Comparison of ENCODE assay signal across 9 cellular contexts in the genomic region with DNA sequence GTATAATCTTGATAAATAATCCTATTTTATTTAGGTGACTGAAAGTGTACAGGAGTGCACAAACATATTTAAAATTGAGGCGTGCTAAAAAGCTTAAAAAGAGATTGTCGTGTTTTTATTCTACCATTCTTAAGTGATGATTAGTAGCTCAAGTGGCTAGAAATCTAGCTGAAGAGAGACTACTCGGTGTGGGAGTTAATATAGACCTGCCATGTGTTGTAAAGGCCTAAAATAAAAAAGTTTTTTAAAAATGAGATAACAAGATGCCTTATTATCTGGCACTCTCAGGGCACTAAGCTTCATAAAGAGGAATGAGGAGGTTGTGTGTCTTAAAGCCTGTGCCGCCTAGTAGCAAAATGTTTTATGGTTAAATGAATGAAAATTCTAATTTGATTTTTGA. TPM values are rescaled to one million over a fixed set of nuclear protein-coding genes. Genes with fewer than 3 reads are reported as not detected.
DNase-seq lines count a peak whose midpoint lies in the region; ATAC-seq and TF ChIP-seq lines count a peak whose summit lies in the region.
"Had no signal": no experiment of that assay in that cellular context is flagged by ENCODE, and none has a peak within 500 bp of the region (broad histone marks: within the 10 kb centered on the region; RNA-seq: fewer than 3 reads in every experiment).

No MANE protein-coding gene starts in this region.

- peak overlapping the region; percentile 86 for H3K4me2 ChIP-seq in Karpas-422 (ENCODE audit: low read depth, low read length, poor library complexity, severe bottlenecking)

- H3K36me3 Mint-ChIP-seq in natural killer cell: no peaks in the 10 kb centered on the region

- no peak for ATAC-seq in natural killer cell

- H3K9me2 ChIP-seq in Karpas-422 (replicated peaks; ENCODE audit: insufficient read depth, low read length): no peaks in the 10 kb centered on the region

- peak overlapping the region; percentile 99 for H3K4me3 Mint-ChIP-seq in natural killer cell

- TF ChIP-seq CTCF in BE2C (IDR thresholded peaks at IDR 0.05; ENCODE audit: low read depth, low read length) (no peak), colonic mucosa (IDR thresholded peaks at IDR 0.05) (no peak), natural killer cell (IDR thresholded peaks at IDR 0.05) (no peak)

- peaks cover 4% of the 10 kb centered on the region; the same call in 1 of the 2 replicates for H3K36me3 ChIP-seq in BE2C
- H3K36me3 ChIP-seq in Karpas-422 (ENCODE audit: insufficient read depth, low read length): no peaks in the 10 kb centered on the region
- no peaks in the 10 kb centered on the region for H3K36me3 ChIP-seq in colonic mucosa

- H3K4me3 ChIP-seq in BE2C (ENCODE audit: low read depth, low read length) (peak overlapping the region; percentile 97), Karpas-422 (ENCODE audit: low read length) (peak overlapping the region; percentile 77), colonic mucosa (peak overlapping the region; percentile 82)

- H3K9ac ChIP-seq in Karpas-422 (ENCODE audit: low read length) (peak overlapping the region; percentile 81), colonic mucosa (ENCODE audit: low read depth in 2 of 2, low read length in 2 of 2) (peak overlapping the region in 1 of 2 donors; percentile 70)

- H3K9me3 ChIP-seq in BE2C: no peaks in the 10 kb centered on the region
- H3K9me3 ChIP-seq in Karpas-422 (ENCODE audit: low read length): no peaks in the 10 kb centered on the region
- no peaks in the 10 kb centered on the region for H3K9me3 ChIP-seq in colonic mucosa

- peaks cover 3% of the 10 kb centered on the region for H3K4me1 ChIP-seq in BE2C
- peaks cover 31% of the 10 kb centered on the region for H3K4me1 ChIP-seq in Karpas-422 (ENCODE audit: low read length)
- H3K4me1 ChIP-seq in colonic mucosa: no peaks in the 10 kb centered on the region

- intact Hi-C loops in colonic mucosa (cut with DNase I): loop anchor here (10.0 kb wide), 1 partner anchor 91 kb away; a partner anchor contains a TSS
- intact Hi-C loops in natural killer cell (cut with micrococcal nuclease): loop anchor here (5.0 kb wide), 1 partner anchor 652 kb away; a partner anchor contains a TSS

- DNase-seq in BE2C (no peak), Karpas-422 (no peak), colonic mucosa (no peak), natural killer cell (no peak), epidermal melanocyte (ENCODE audit: insufficient read length, low spot score) (no peak), NK-92 (lab: John Stamatoyannopoulos, UW; ENCODE audit: unreplicated experiment) (no peak), NAMALWA (ENCODE audit: low spot score) (no peak)
- no peak for DNase-seq in stimulated activated CD4-positive, alpha-beta T cell treated with anti-CD3 and anti-CD28 coated beads, Interleukin-12 subunit alpha, Interleukin-12 subunit beta, amount 100 ng/mL, for 4 hours
- DNase-seq: NCI-H510A had no signal

- H2AFZ ChIP-seq in Karpas-422 (ENCODE audit: low read length): no peak overlapping the region

- H4K20me1 ChIP-seq in Karpas-422 (ENCODE audit: insufficient read depth, low read depth, low read length): peaks cover 26% of the 10 kb centered on the region; the same call in 1 of the 2 replicates

- H3K27me3 ChIP-seq in BE2C (no peaks in the 10 kb centered on the region), Karpas-422 (ENCODE audit: low read length) (no peaks in the 10 kb centered on the region), colonic mucosa (no peaks in the 10 kb centered on the region)

- peaks cover 42 to 58% of the 10 kb centered on the region in 2 donors for H3K4me1 Mint-ChIP-seq in natural killer cell

- H3K27me3 Mint-ChIP-seq in natural killer cell (ENCODE audit: low read depth in 2 of 2): peaks cover 6 to 9% of the 10 kb centered on the region in 2 donors

- peaks cover 67% of the 10 kb centered on the region for H3K79me2 ChIP-seq in Karpas-422 (ENCODE audit: low read length)

- H3K27ac ChIP-seq in Karpas-422 (ENCODE audit: low read length) (no peak overlapping the region), colonic mucosa (no peak overlapping the region)

- H3K27ac Mint-ChIP-seq in natural killer cell: peak overlapping the region; percentile 93 to 95

- no peaks in the 10 kb centered on the region for H3K9me3 Mint-ChIP-seq in natural killer cell

RNA-seq across cellular contexts. Expression of a gene that starts 1.7 kb away (rescaled TPM):
- polyA plus RNA-seq in BE2C (2012; ENCODE audit: insufficient read depth, insufficient read length, low read depth): 78.0 TPM
- 38.2 and 102 TPM in 2 replicates for total RNA-seq in Karpas-422 (2014; rRNA removed; shearing (Covaris generic); ENCODE audit: low replicate concordance)
- total RNA-seq in colonic mucosa (100 to 1,000 TPM; 186 to 323 TPM), natural killer cell (100 to 1,000 TPM in 2 of 3 donors, 10 to 100 TPM in 1; 97.0 to 135 (median 131) TPM)
